Comparison of ENCODE assay signal across 9 cellular contexts in genomic region chr16:2236362-2237075, GRCh38. TPM values are rescaled to one million over a fixed set of nuclear protein-coding genes. Genes with fewer than 3 reads are reported as not detected.
DNase-seq lines count a peak whose midpoint lies in the region; ATAC-seq, FAIRE-seq and TF ChIP-seq lines count a peak whose summit lies in the region.
"Had no signal": no experiment of that assay in that cellular context is flagged by ENCODE, and none has a peak within 500 bp of the region (broad histone marks: within the 10 kb centered on the region; RNA-seq: fewer than 3 reads in every experiment).

TSS of gene DNASE1L2 (plus strand) at chr16:2236444. CDS start at chr16:2236817, 373 bp downstream.

- H3K4me1 Mint-ChIP-seq in astrocyte (ENCODE audit: low read depth, unreplicated experiment) = no peaks in the 10 kb centered on the region

- intact Hi-C loops in head of caudate nucleus (cut with DNase I) = no loop called here

- 6% methylated on average over 43 of the region's 61 CpGs for WGBS in hepatocyte (ENCODE audit: low lambda C conversion rate, missing lambda C conversion rate)
- WGBS in small intestine, 3 donors = 5 to 11% (median 9%) methylated on average over 38 to 61 of the region's 61 CpGs

- H3K4me3 Mint-ChIP-seq in astrocyte (ENCODE audit: unreplicated experiment) = peak within 1 kb of the TSS; percentile 20

- peaks cover under 1% of the 10 kb centered on the region for H3K36me3 ChIP-seq in astrocyte (ENCODE audit: insufficient read depth, low read length)
- no peaks in the 10 kb centered on the region for H3K36me3 ChIP-seq in hepatocyte (replicated peaks; ENCODE audit: insufficient read depth, low read depth)
- peaks cover 6 to 24% of the 10 kb centered on the region in 2 donors for H3K36me3 ChIP-seq in small intestine (ENCODE audit: control insufficient read depth in 2 of 2, insufficient read depth in 2 of 2, low read length in 2 of 2)

- H3K9me3 Mint-ChIP-seq in astrocyte (ENCODE audit: unreplicated experiment) = no peaks in the 10 kb centered on the region

- H3K4me1 ChIP-seq in astrocyte (ENCODE audit: insufficient read depth, low read length) (peaks cover 10% of the 10 kb centered on the region), hepatocyte (ENCODE audit: insufficient read depth) (peaks cover 16% of the 10 kb centered on the region), small intestine (ENCODE audit: control insufficient read depth in 2 of 2, insufficient read depth in 1 of 2, low read depth in 1 of 2, low read length in 1 of 2) (no peaks in the 10 kb centered on the region)

- DNase-seq in NCI-H146 (lab: John Stamatoyannopoulos, UW) = peak; percentile 53
- DNase-seq in NCI-H146 treated with DMSO at 0.1 percent for 48 hours (lab: John Stamatoyannopoulos, UW; ENCODE audit: unreplicated experiment) = no peak
- DNase-seq in astrocyte (ENCODE audit: low read depth) = no peak
- peak; percentile 59 for DNase-seq in hepatocyte (ENCODE audit: low spot score)
- no peak for DNase-seq in small intestine
- no peak for DNase-seq in head of caudate nucleus
- no peak for DNase-seq in NCI-H2029 treated with DMSO at 0.1 percent for 48 hours (lab: John Stamatoyannopoulos, UW)
- DNase-seq: NK-92 treated with Interleukin-12 subunit alpha and Interleukin-12 subunit beta, amount 100 ng/mL, for 24 hours had no signal

- H3K9ac ChIP-seq in astrocyte (ENCODE audit: low read length) = no peak within 1 kb of the TSS

- FAIRE-seq in astrocyte (lab: Jason Lieb, UNC) (no peak), small intestine (lab: Jason Lieb, UNC) (no peak)

- peaks cover 3% of the 10 kb centered on the region for H3K36me3 Mint-ChIP-seq in astrocyte (ENCODE audit: low read depth, unreplicated experiment)

- no peak for TF ChIP-seq CTCF in astrocyte (IDR thresholded peaks at IDR 0.05; ENCODE audit: insufficient read depth, low read depth, low read length)
- no peak for TF ChIP-seq CTCF in hepatocyte (IDR thresholded peaks at IDR 0.05; ENCODE audit: poor library complexity)

- peak within 1 kb of the TSS; percentile 26 for H3K27ac Mint-ChIP-seq in astrocyte (ENCODE audit: unreplicated experiment)

- H3K27me3 Mint-ChIP-seq in astrocyte (ENCODE audit: low read depth, unreplicated experiment) = no peaks in the 10 kb centered on the region

- H4K20me1 ChIP-seq in astrocyte (ENCODE audit: insufficient read depth, low read length) (peaks cover 27% of the 10 kb centered on the region), hepatocyte (ENCODE audit: insufficient read depth, poor library complexity, severe bottlenecking) (peaks cover 14% of the 10 kb centered on the region)

- H3K27me3 ChIP-seq in astrocyte (ENCODE audit: insufficient read depth, low read length) = peaks cover 4% of the 10 kb centered on the region
- peaks cover 26% of the 10 kb centered on the region for H3K27me3 ChIP-seq in hepatocyte
- peaks cover 2 to 6% of the 10 kb centered on the region in 2 donors for H3K27me3 ChIP-seq in small intestine (ENCODE audit: control insufficient read depth in 2 of 2, insufficient read depth in 2 of 2, low read length in 2 of 2)

- H3K27ac ChIP-seq in astrocyte (ENCODE audit: low read depth, low read length) (no peak within 1 kb of the TSS), hepatocyte (no peak within 1 kb of the TSS), small intestine (ENCODE audit: low read depth in 1 of 2, low read length in 1 of 2) (no peak within 1 kb of the TSS)

- no peaks in the 10 kb centered on the region for H3K9me2 ChIP-seq in hepatocyte (replicated peaks; ENCODE audit: insufficient read depth)

- no peak for ATAC-seq in HG03135 (IDR thresholded peaks at IDR 0.05; ENCODE audit: unreplicated experiment)

- H3K9me3 ChIP-seq in astrocyte (ENCODE audit: insufficient read depth, low read depth, low read length) (no peaks in the 10 kb centered on the region), hepatocyte (ENCODE audit: low read depth) (no peaks in the 10 kb centered on the region), small intestine (ENCODE audit: control insufficient read depth, low read depth) (no peaks in the 10 kb centered on the region)

- H3K4me2 ChIP-seq in astrocyte (ENCODE audit: low read length) = peak within 1 kb of the TSS; percentile 81
- peak within 1 kb of the TSS; percentile 87 for H3K4me2 ChIP-seq in hepatocyte

- no peaks in the 10 kb centered on the region for H3K79me2 ChIP-seq in astrocyte (ENCODE audit: insufficient read depth, low read length)
- H3K79me2 ChIP-seq in hepatocyte = no peaks in the 10 kb centered on the region

- H3K4me3 ChIP-seq in astrocyte (ENCODE audit: insufficient read depth, low read depth, low read length) (peak within 1 kb of the TSS; percentile 17), hepatocyte (peak within 1 kb of the TSS; percentile 23), small intestine (ENCODE audit: low read depth in 1 of 2, low read length in 2 of 2) (peak within 1 kb of the TSS; percentile 15 to 16)

- H2AFZ ChIP-seq in astrocyte (ENCODE audit: low read depth, low read length) (no peak within 1 kb of the TSS), hepatocyte (no peak within 1 kb of the TSS)

RNA-seq across cellular contexts. Expression of gene DNASE1L2, which starts in this region (rescaled TPM):
- total RNA-seq in astrocyte = 1.2 and 1.3 TPM in 2 replicates
- 0.23 and 0.64 TPM in 2 replicates for total RNA-seq in hepatocyte
- 0.27 and 0.80 TPM in 2 replicates for polyA plus RNA-seq in hepatocyte
- polyA plus RNA-seq in small intestine = 1 to 10 TPM in 2 of 3 donors, under 1 TPM in 1; 0.55 to 3.8 (median 1.9) TPM

Comparison
In these comparisons a context has a peak if more than half of its experiments do, and no peak if none do; other contexts are left out.
1. Peak in DNase-seq, H3K4me3 ChIP-seq and H3K4me2 ChIP-seq in hepatocyte; RNA of the gene not detected or under 1 TPM.